Comparison of ENCODE assay signal across 1 cellular context in genomic region chr21:43782741-43783700, GRCh38.
TF ChIP-seq lines count a peak whose summit lies in the region.

No MANE protein-coding gene starts in this region.

TF ChIP-seq in GM12878, 131 proteins besides CTCF, POLR2A, EP300 and RAD21:
- TF ChIP-seq ZBTB4 (CRISPR knock-in tag; IDR thresholded peaks at IDR 0.05): no peak
- no peak for TF ChIP-seq KDM1A (IDR thresholded peaks at IDR 0.05; ENCODE audit: borderline replicate concordance)
- TF ChIP-seq MEF2A (IDR thresholded peaks at IDR 0.05; ENCODE audit: insufficient read depth, low read depth, low read length): no peak
- no peak for TF ChIP-seq E2F8 (IDR thresholded peaks at IDR 0.05; ENCODE audit: low read depth, partially characterized antibody)
- TF ChIP-seq, protein P1, sequence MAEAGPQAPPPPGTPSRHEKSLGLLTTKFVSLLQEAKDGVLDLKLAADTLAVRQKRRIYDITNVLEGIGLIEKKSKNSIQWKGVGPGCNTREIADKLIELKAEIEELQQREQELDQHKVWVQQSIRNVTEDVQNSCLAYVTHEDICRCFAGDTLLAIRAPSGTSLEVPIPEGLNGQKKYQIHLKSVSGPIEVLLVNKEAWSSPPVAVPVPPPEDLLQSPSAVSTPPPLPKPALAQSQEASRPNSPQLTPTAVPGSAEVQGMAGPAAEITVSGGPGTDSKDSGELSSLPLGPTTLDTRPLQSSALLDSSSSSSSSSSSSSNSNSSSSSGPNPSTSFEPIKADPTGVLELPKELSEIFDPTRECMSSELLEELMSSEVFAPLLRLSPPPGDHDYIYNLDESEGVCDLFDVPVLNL (IDR thresholded peaks at IDR 0.05; ENCODE audit: low read depth, low read length): no peak
- TF ChIP-seq BHLHE40 (IDR thresholded peaks at IDR 0.05; ENCODE audit: borderline replicate concordance in 1 of 2, low read depth in 2 of 2, low read length in 1 of 2): peak in 1 of 2 experiments; percentile 20; a peak in 1 of 4 replicates
- no peak for TF ChIP-seq EGR1 (IDR thresholded peaks at IDR 0.05; ENCODE audit: borderline replicate concordance in 1 of 2, low read depth in 2 of 2, low read length in 2 of 2)
